Comparison of ENCODE assay signal across 8 cellular contexts in the genomic region with DNA sequence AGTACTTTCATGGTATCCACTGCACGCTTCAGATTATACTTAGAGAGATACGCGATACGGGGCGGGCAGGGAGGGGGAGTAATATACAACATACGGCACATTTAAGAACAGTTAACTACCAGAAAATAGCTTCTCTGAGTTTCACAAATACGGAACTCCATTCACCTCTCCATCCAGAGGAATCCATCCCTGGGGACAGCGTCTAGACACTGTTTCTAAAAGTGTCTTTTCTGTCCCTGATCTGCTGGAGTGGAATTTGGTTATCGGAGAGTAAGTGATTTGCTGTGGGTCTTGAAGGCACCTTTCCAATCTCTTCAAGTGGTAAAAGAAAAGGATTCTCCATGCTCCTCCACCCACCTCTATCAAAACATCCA. TPM values are rescaled to one million over a fixed set of nuclear protein-coding genes. Genes with fewer than 3 reads are reported as not detected.
DNase-seq lines count a peak whose midpoint lies in the region; ATAC-seq, FAIRE-seq and TF ChIP-seq lines count a peak whose summit lies in the region.

No MANE protein-coding gene starts in this region.

- H3K9me3 ChIP-seq in HUES48 (ENCODE audit: control insufficient read depth, insufficient read depth, low read length) (no peaks in the 10 kb centered on the region), iPS DF 6.9 (ENCODE audit: control insufficient read depth, insufficient read depth, low read length) (no peaks in the 10 kb centered on the region)

- H3K4me1 Mint-ChIP-seq in activated T-helper 17 cell treated with anti-CD3 and anti-CD28 coated beads, Interleukin-2, amount 50 U/mL, for 72 hours = peaks cover 7% of the 10 kb centered on the region

- peaks cover 41% of the 10 kb centered on the region for H3K36me3 Mint-ChIP-seq in activated T-helper 17 cell treated with anti-CD3 and anti-CD28 coated beads, Interleukin-2, amount 50 U/mL, for 72 hours (ENCODE audit: low read depth)

- H3K9me3 Mint-ChIP-seq in activated T-helper 17 cell treated with anti-CD3 and anti-CD28 coated beads, Interleukin-2, amount 50 U/mL, for 72 hours = no peaks in the 10 kb centered on the region

- DNase-seq in DMS79 (lab: John Stamatoyannopoulos, UW) = peak; percentile 14
- no peak for DNase-seq in iPS DF 6.9 (ENCODE audit: low read depth, low spot score)
- DNase-seq in GM12891 (ENCODE audit: insufficient read length, low spot score) = no peak

- no CpG with 5 or more reads among the region's 9 CpGs for WGBS in iPS DF 6.9 (ENCODE audit: insufficient coverage, insufficient read length)

- peak overlapping the region; percentile 82 for H3K4me3 Mint-ChIP-seq in activated T-helper 17 cell treated with anti-CD3 and anti-CD28 coated beads, Interleukin-2, amount 50 U/mL, for 72 hours

- no peak; the same call in 1 of the 2 replicates for TF ChIP-seq POLR2A in GM12891 (IDR thresholded peaks at IDR 0.05; ENCODE audit: low read depth, low read length)

- peak overlapping the region; percentile 87 for H3K27ac Mint-ChIP-seq in activated T-helper 17 cell treated with anti-CD3 and anti-CD28 coated beads, Interleukin-2, amount 50 U/mL, for 72 hours

- H3K36me3 ChIP-seq in HUES48 (ENCODE audit: control insufficient read depth, insufficient read depth, low read length) (peaks cover 9% of the 10 kb centered on the region), iPS DF 6.9 (ENCODE audit: control insufficient read depth, insufficient read depth, low read length) (no peaks in the 10 kb centered on the region)

- H3K4me3 ChIP-seq in HUES48 (ENCODE audit: low read depth, low read length) = peak overlapping the region; percentile 83
- peak overlapping the region; percentile 93; the same call in 1 of the 2 replicates for H3K4me3 ChIP-seq in iPS DF 6.9 (ENCODE audit: low read length)
- H3K4me3 ChIP-seq in skin epidermis = peak overlapping the region; percentile 69 to 100 (median 93)

- H3K27ac ChIP-seq in HUES48 (ENCODE audit: low read depth, low read length) (peak overlapping the region; percentile 86), iPS DF 6.9 (ENCODE audit: low read length) (no peak overlapping the region), skin epidermis (peak overlapping the region; percentile 89 to 97 (median 95))

- peak overlapping the region; percentile 91 for H3K9ac ChIP-seq in HUES48 (ENCODE audit: low read depth, low read length)

- H3K4me1 ChIP-seq in HUES48 (ENCODE audit: control insufficient read depth, insufficient read depth, low read length) (0 out of 2 replicates have a peak, but pooled peaks cover 4% of the 10 kb centered on the region), iPS DF 6.9 (ENCODE audit: control insufficient read depth, insufficient read depth, low read length) (no peaks in the 10 kb centered on the region)

- no peak for ATAC-seq in activated T-helper 17 cell treated with anti-CD3 and anti-CD28 coated beads, Interleukin-2, amount 50 U/mL, for 72 hours (replicated peaks)
- ATAC-seq in GM21423 (IDR thresholded peaks at IDR 0.05; ENCODE audit: unreplicated experiment) (no peak), GM19463 (IDR thresholded peaks at IDR 0.05; ENCODE audit: unreplicated experiment) (no peak)

- FAIRE-seq in GM12891 (lab: Jason Lieb, UNC) = no peak

- H3K27me3 ChIP-seq in HUES48 (ENCODE audit: control insufficient read depth, insufficient read depth, low read length) = no peaks in the 10 kb centered on the region
- H3K27me3 ChIP-seq in iPS DF 6.9 (ENCODE audit: control insufficient read depth, insufficient read depth, low read length) = no peaks in the 10 kb centered on the region

- H3K27me3 Mint-ChIP-seq in activated T-helper 17 cell treated with anti-CD3 and anti-CD28 coated beads, Interleukin-2, amount 50 U/mL, for 72 hours = no peaks in the 10 kb centered on the region

TF ChIP-seq in GM12891, 5 proteins besides CTCF, POLR2A, EP300 and RAD21:
- TF ChIP-seq TAF1 (IDR thresholded peaks at IDR 0.05; ENCODE audit: low read depth, low read length) (no peak), POLR2AphosphoS5 (IDR thresholded peaks at IDR 0.05; ENCODE audit: low read depth, low read length) (no peak), SPI1 (IDR thresholded peaks at IDR 0.05; ENCODE audit: low read depth, low read length) (no peak), PAX5 (IDR thresholded peaks at IDR 0.05; ENCODE audit: insufficient read depth, low read length, severe bottlenecking) (no peak), POU2F2 (IDR thresholded peaks at IDR 0.05; ENCODE audit: low read depth, low read length) (no peak)
TF ChIP-seq in GM12891: peak in this region for 0.

RNA-seq across cellular contexts. Expression of a gene that starts 0.8 kb away (rescaled TPM):
- total RNA-seq in activated T-helper 17 cell treated with anti-CD3 and anti-CD28 coated beads, Interleukin-2, amount 50 U/mL, for 72 hours = 10 to 100 TPM; 23.8 to 35.8 TPM
- 6.7 TPM for polyA plus RNA-seq in GM12891 (2012; ENCODE audit: low read depth, missing spikeins)
